ENCODE assay signal across 1 cellular context in genomic region chr17:66491665-66492064, GRCh38.
TF ChIP-seq lines count a peak whose summit lies in the region.

No MANE protein-coding gene starts in this region.

TF ChIP-seq in HepG2, 621 proteins besides CTCF, POLR2A, EP300 and RAD21:
- TF ChIP-seq CBFB (CRISPR knock-in tag; IDR thresholded peaks at IDR 0.05) (no peak), ZNF670 (CRISPR knock-in tag; IDR thresholded peaks at IDR 0.05; ENCODE audit: borderline replicate concordance) (no peak), ZSCAN9 (CRISPR knock-in tag; IDR thresholded peaks at IDR 0.05; ENCODE audit: borderline replicate concordance) (no peak), ZMYM4 (CRISPR knock-in tag; IDR thresholded peaks at IDR 0.05) (peak; percentile 24; the same call in 1 of the 2 replicates), ZNF317 (CRISPR knock-in tag; IDR thresholded peaks at IDR 0.05) (no peak), ZBTB7A (CRISPR knock-in tag; IDR thresholded peaks at IDR 0.05) (no peak), ZNF839 (CRISPR knock-in tag; IDR thresholded peaks at IDR 0.05; ENCODE audit: borderline replicate concordance) (no peak), ZNF256 (CRISPR knock-in tag; conservative IDR thresholded peaks at IDR 0.05) (no peak), HNF4A (CRISPR knock-in tag; IDR thresholded peaks at IDR 0.05) (peak; percentile 77), ZNF777 (CRISPR knock-in tag; IDR thresholded peaks at IDR 0.05) (no peak), ZNF709 (CRISPR knock-in tag; IDR thresholded peaks at IDR 0.05) (no peak), ZNF180 (CRISPR knock-in tag; IDR thresholded peaks at IDR 0.05; ENCODE audit: borderline replicate concordance, low read depth) (no peak), TFDP1 (CRISPR knock-in tag; IDR thresholded peaks at IDR 0.05; ENCODE audit: borderline replicate concordance) (no peak), ZNF772 (CRISPR knock-in tag; IDR thresholded peaks at IDR 0.05) (no peak), ZBTB44 (CRISPR knock-in tag; IDR thresholded peaks at IDR 0.05) (no peak), NCOA2 (CRISPR knock-in tag; IDR thresholded peaks at IDR 0.05) (no peak), ZNF816 (CRISPR knock-in tag; IDR thresholded peaks at IDR 0.05; ENCODE audit: borderline replicate concordance) (no peak), RFX5 (IDR thresholded peaks at IDR 0.05; ENCODE audit: low read depth, low read length) (no peak), ZKSCAN1 (IDR thresholded peaks at IDR 0.05; ENCODE audit: low read length) (no peak), HNRNPLL (IDR thresholded peaks at IDR 0.05; ENCODE audit: low read depth, low read length, poor library complexity, severe bottlenecking) (no peak)
- TF ChIP-seq, protein P1, sequence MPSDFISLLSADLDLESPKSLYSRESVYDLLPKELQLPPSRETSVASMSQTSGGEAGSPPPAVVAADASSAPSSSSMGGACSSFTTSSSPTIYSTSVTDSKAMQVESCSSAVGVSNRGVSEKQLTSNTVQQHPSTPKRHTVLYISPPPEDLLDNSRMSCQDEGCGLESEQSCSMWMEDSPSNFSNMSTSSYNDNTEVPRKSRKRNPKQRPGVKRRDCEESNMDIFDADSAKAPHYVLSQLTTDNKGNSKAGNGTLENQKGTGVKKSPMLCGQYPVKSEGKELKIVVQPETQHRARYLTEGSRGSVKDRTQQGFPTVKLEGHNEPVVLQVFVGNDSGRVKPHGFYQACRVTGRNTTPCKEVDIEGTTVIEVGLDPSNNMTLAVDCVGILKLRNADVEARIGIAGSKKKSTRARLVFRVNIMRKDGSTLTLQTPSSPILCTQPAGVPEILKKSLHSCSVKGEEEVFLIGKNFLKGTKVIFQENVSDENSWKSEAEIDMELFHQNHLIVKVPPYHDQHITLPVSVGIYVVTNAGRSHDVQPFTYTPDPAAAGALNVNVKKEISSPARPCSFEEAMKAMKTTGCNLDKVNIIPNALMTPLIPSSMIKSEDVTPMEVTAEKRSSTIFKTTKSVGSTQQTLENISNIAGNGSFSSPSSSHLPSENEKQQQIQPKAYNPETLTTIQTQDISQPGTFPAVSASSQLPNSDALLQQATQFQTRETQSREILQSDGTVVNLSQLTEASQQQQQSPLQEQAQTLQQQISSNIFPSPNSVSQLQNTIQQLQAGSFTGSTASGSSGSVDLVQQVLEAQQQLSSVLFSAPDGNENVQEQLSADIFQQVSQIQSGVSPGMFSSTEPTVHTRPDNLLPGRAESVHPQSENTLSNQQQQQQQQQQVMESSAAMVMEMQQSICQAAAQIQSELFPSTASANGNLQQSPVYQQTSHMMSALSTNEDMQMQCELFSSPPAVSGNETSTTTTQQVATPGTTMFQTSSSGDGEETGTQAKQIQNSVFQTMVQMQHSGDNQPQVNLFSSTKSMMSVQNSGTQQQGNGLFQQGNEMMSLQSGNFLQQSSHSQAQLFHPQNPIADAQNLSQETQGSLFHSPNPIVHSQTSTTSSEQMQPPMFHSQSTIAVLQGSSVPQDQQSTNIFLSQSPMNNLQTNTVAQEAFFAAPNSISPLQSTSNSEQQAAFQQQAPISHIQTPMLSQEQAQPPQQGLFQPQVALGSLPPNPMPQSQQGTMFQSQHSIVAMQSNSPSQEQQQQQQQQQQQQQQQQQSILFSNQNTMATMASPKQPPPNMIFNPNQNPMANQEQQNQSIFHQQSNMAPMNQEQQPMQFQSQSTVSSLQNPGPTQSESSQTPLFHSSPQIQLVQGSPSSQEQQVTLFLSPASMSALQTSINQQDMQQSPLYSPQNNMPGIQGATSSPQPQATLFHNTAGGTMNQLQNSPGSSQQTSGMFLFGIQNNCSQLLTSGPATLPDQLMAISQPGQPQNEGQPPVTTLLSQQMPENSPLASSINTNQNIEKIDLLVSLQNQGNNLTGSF (CRISPR knock-in tag; IDR thresholded peaks at IDR 0.05) = no peak
- TF ChIP-seq, protein P2, sequence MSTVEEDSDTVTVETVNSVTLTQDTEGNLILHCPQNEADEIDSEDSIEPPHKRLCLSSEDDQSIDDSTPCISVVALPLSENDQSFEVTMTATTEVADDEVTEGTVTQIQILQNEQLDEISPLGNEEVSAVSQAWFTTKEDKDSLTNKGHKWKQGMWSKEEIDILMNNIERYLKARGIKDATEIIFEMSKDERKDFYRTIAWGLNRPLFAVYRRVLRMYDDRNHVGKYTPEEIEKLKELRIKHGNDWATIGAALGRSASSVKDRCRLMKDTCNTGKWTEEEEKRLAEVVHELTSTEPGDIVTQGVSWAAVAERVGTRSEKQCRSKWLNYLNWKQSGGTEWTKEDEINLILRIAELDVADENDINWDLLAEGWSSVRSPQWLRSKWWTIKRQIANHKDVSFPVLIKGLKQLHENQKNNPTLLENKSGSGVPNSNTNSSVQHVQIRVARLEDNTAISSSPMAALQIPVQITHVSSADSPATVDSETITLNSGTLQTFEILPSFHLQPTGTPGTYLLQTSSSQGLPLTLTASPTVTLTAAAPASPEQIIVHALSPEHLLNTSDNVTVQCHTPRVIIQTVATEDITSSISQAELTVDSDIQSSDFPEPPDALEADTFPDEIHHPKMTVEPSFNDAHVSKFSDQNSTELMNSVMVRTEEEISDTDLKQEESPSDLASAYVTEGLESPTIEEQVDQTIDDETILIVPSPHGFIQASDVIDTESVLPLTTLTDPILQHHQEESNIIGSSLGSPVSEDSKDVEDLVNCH (CRISPR knock-in tag; IDR thresholded peaks at IDR 0.05) = no peak
- TF ChIP-seq, protein P3, sequence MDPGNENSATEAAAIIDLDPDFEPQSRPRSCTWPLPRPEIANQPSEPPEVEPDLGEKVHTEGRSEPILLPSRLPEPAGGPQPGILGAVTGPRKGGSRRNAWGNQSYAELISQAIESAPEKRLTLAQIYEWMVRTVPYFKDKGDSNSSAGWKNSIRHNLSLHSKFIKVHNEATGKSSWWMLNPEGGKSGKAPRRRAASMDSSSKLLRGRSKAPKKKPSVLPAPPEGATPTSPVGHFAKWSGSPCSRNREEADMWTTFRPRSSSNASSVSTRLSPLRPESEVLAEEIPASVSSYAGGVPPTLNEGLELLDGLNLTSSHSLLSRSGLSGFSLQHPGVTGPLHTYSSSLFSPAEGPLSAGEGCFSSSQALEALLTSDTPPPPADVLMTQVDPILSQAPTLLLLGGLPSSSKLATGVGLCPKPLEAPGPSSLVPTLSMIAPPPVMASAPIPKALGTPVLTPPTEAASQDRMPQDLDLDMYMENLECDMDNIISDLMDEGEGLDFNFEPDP (CRISPR knock-in tag; conservative IDR thresholded peaks at IDR 0.05) = 0 out of 2 replicates have a peak, but pooled peaks have one; percentile 63
